ENCODE assay signal across 1 cellular context in the genomic region with DNA sequence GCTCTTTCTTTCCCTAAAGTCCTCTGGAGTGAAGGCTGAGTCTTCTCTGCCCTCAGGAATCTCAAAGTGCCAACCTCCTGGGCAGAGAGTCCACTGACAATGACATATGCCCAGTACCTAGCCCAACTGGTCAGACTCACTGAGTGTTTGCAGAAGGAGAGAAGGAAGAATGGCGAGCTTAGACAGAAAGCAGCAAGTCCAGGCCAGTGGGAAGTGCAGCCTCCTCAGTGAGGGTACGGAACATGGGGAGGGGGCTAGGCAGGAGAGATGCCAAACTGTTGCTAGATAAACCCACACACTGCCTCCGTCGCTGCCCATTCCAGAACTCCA.
TF ChIP-seq lines count a peak whose summit lies in the region.

No MANE protein-coding gene starts in this region.

TF ChIP-seq in endothelial cell of umbilical vein, 7 proteins besides CTCF, POLR2A, EP300 and RAD21:
- TF ChIP-seq MAX (IDR thresholded peaks at IDR 0.05; ENCODE audit: insufficient read depth, insufficient read length) (no peak), MYC (IDR thresholded peaks at IDR 0.05; ENCODE audit: low read depth, low read length) (no peak), FOS (IDR thresholded peaks at IDR 0.05; ENCODE audit: borderline replicate concordance, insufficient read depth, low read length) (no peak)
